ENCODE assay signal across 8 cellular contexts in genomic region chr2:85595378-85596232, GRCh38. TPM values are rescaled to one million over a fixed set of nuclear protein-coding genes. Genes with fewer than 3 reads are reported as not detected.
DNase-seq lines count a peak whose midpoint lies in the region; ATAC-seq, FAIRE-seq and TF ChIP-seq lines count a peak whose summit lies in the region.

A gene with protein sequence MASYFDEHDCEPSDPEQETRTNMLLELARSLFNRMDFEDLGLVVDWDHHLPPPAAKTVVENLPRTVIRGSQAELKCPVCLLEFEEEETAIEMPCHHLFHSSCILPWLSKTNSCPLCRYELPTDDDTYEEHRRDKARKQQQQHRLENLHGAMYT (plus strand): TSS chr2:85595745. CDS start chr2:85595764, 19 bp downstream.

- H3K4me1 ChIP-seq in small intestine (ENCODE audit: control insufficient read depth in 2 of 2, insufficient read depth in 1 of 2, low read depth in 1 of 2, low read length in 1 of 2) = peaks cover 6% of the 10 kb centered on the region in 2 donors

- H3K27ac ChIP-seq in small intestine (ENCODE audit: low read depth in 1 of 2, low read length in 1 of 2) = peak within 1 kb of the TSS; percentile 66 to 92

- H3K36me3 ChIP-seq in bronchial epithelial cell (ENCODE audit: control insufficient read depth, insufficient read depth, low read length) = peaks cover 11% of the 10 kb centered on the region
- peaks cover 0 to 9% of the 10 kb centered on the region in 2 donors for H3K36me3 ChIP-seq in small intestine (ENCODE audit: control insufficient read depth in 2 of 2, insufficient read depth in 2 of 2, low read length in 2 of 2)

- H3K4me3 ChIP-seq in AG04449 (ENCODE audit: low read depth, low read length) = peak within 1 kb of the TSS; percentile 100
- peak within 1 kb of the TSS; percentile 90 for H3K4me3 ChIP-seq in WI38 (ENCODE audit: low read depth, low read length)
- H3K4me3 ChIP-seq in bronchial epithelial cell (ENCODE audit: low read depth, low read length) = peak within 1 kb of the TSS; percentile 84
- peak within 1 kb of the TSS; percentile 75 to 79 for H3K4me3 ChIP-seq in small intestine (ENCODE audit: low read depth in 1 of 2, low read length in 2 of 2)

- FAIRE-seq in bronchial epithelial cell (lab: Jason Lieb, UNC) (peak; percentile 95), small intestine (lab: Jason Lieb, UNC) (peak; percentile 61)

- TF ChIP-seq CTCF in AG04449 (IDR thresholded peaks at IDR 0.05; ENCODE audit: insufficient read depth, low read length, missing control alignments) = no peak
- TF ChIP-seq CTCF in WI38 (IDR thresholded peaks at IDR 0.05; ENCODE audit: low read depth, low read length) = no peak
- TF ChIP-seq CTCF in bronchial epithelial cell (IDR thresholded peaks at IDR 0.05; ENCODE audit: insufficient read depth, low read length, severe bottlenecking) = no peak

- H3K9me3 ChIP-seq in small intestine (ENCODE audit: control insufficient read depth, low read depth) = no peaks in the 10 kb centered on the region

- POLR2A ChIA-PET in AG04449 (lab: Yijun Ruan, JAX) = interaction anchor here (0.6 to 3.0 kb wide), 9 partner anchors 10 to 241 kb away, joined by 3 to 25 read pairs (median 5); partner anchors contain the start of genes C2orf68, ELMOD3, MAT2A and RETSAT

- ATAC-seq in GM18907 (IDR thresholded peaks at IDR 0.05; ENCODE audit: unreplicated experiment) (peak; percentile 99), HG03159 (IDR thresholded peaks at IDR 0.05; ENCODE audit: unreplicated experiment) (peak; percentile 99)

- no peaks in the 10 kb centered on the region for H3K27me3 ChIP-seq in bronchial epithelial cell (ENCODE audit: control insufficient read depth, insufficient read depth, low read length)
- H3K27me3 ChIP-seq in small intestine (ENCODE audit: control insufficient read depth in 2 of 2, insufficient read depth in 2 of 2, low read length in 2 of 2) = no peaks in the 10 kb centered on the region

- DNase-seq in AG04449 (ENCODE audit: low read depth, low spot score) = peak; percentile 97
- DNase-seq in NCI-H2227 treated with DMSO at 0.1 percent for 48 hours (lab: John Stamatoyannopoulos, UW) = peak; percentile 98
- peak; percentile 98 for DNase-seq in bronchial epithelial cell (ENCODE audit: low read depth)
- peak; percentile 97 for DNase-seq in iPS-NIHi11 (ENCODE audit: low spot score)
- DNase-seq in small intestine = peak; percentile 99

- 1% methylated on average over 46 of the region's 46 CpGs for WGBS in small intestine, 3 donors

- CTCF ChIA-PET in AG04449 (lab: Yijun Ruan, JAX) = interaction anchor here (0.6 to 2.7 kb wide), 10 partner anchors 7 to 240 kb away, joined by 3 to 11 read pairs (median 4); partner anchors contain the start of gene TMEM150A

RNA-seq across cellular contexts. Expression of the gene that starts here (rescaled TPM):
- 240 and 318 TPM in 2 replicates for total RNA-seq in bronchial epithelial cell
- polyA plus RNA-seq in small intestine = 100 to 1,000 TPM; 171 to 234 (median 189) TPM

Comparison
In these comparisons a context has a peak if more than half of its experiments do, and no peak if none do; other contexts are left out.
1. Peak in every context shown above with its lines: DNase-seq, ATAC-seq, H3K4me3 ChIP-seq and H3K27ac ChIP-seq.